ENCODE assay signal across 16 cellular contexts in genomic region chr19:54312436-54313362, GRCh38. TPM values are rescaled to one million over a fixed set of nuclear protein-coding genes. Genes with fewer than 3 reads are reported as not detected.
A peak's percentile ranks its signal among the peaks of the same experiment; 100 is the strongest.
DNase-seq lines count a peak whose midpoint lies in the region; ATAC-seq and TF ChIP-seq lines count a peak whose summit lies in the region.
"Had no signal": no experiment of that assay in that cellular context is flagged by ENCODE, and none has a peak within 500 bp of the region (broad histone marks: within the 10 kb centered on the region; RNA-seq: fewer than 3 reads in every experiment).

Gene LILRA5, minus strand, starts transcription at chr19:54313166. Its CDS starts 147 bp downstream, at chr19:54313019.

- H4K20me1 ChIP-seq in BLaER1 treated with 17β-estradiol and CSF1 and Interleukin-3, amounts not matched to agents 10 nM and 100 nM, result 0 out of 22 replicates have a peak, but pooled peaks cover 0 to 10% (median 0%) of the 10 kb centered on the region in 11 experiments

- no peaks in the 10 kb centered on the region for H3K4me1 Mint-ChIP-seq in activated T-cell treated with anti-CD3 and anti-CD28 coated beads, Interleukin-2, amount 50 U/mL, for 72 hours (ENCODE audit: low read depth)
- H3K4me1 Mint-ChIP-seq in mesothelial cell of epicardium, result no peaks in the 10 kb centered on the region

- intact Hi-C loops in mucosa of descending colon (cut with DNase I, micrococcal nuclease), result no loop called here

- no peaks in the 10 kb centered on the region for H3K9me3 Mint-ChIP-seq in activated T-cell treated with anti-CD3 and anti-CD28 coated beads, Interleukin-2, amount 50 U/mL, for 72 hours
- H3K9me3 Mint-ChIP-seq in mesothelial cell of epicardium, result peaks cover 4% of the 10 kb centered on the region

- peak; percentile 54 for ATAC-seq in mucosa of descending colon
- no peak for ATAC-seq in activated T-cell treated with anti-CD3 and anti-CD28 coated beads, Interleukin-2, amount 50 U/mL, for 72 hours (replicated peaks in 1 of 2)
- ATAC-seq: activated CD8-positive, alpha-beta T cell treated with anti-CD3 and anti-CD28 coated beads, Interleukin-2, amount 10 ng/mL, durations not matched to agents 7 days and 5 days; body of pancreas had no signal

- H3K4me1 ChIP-seq in BLaER1 treated with 17β-estradiol and CSF1 and Interleukin-3, amounts not matched to agents 10 nM and 100 nM, result peaks cover 18 to 78% (median 44%) of the 10 kb centered on the region in 10 experiments
- no peaks in the 10 kb centered on the region for H3K4me1 ChIP-seq in mucosa of descending colon (ENCODE audit: low read depth)
- H3K4me1 ChIP-seq: body of pancreas, parathyroid adenoma, tibial artery had no signal

- no peaks in the 10 kb centered on the region for H3K27me3 ChIP-seq in BLaER1 treated with 17β-estradiol and CSF1 and Interleukin-3, amounts not matched to agents 10 nM and 100 nM
- H3K27me3 ChIP-seq: body of pancreas had no signal

- 0 out of 22 replicates have a peak, but pooled peaks cover 0 to 2% (median 0%) of the 10 kb centered on the region in 11 experiments for H3K9me3 ChIP-seq in BLaER1 treated with 17β-estradiol and CSF1 and Interleukin-3, amounts not matched to agents 10 nM and 100 nM (replicated peaks in 1 of 11)
- H3K9me3 ChIP-seq in mucosa of descending colon, result no peaks in the 10 kb centered on the region
- H3K9me3 ChIP-seq: body of pancreas, tibial artery had no signal

- no peak for TF ChIP-seq CTCF in coronary artery (IDR thresholded peaks at IDR 0.05)
- TF ChIP-seq CTCF in mucosa of descending colon (IDR thresholded peaks at IDR 0.05), result no peak
- no peak for TF ChIP-seq CTCF in mesothelial cell of epicardium (IDR thresholded peaks at IDR 0.05; ENCODE audit: unreplicated experiment)

- peak within 1 kb of the TSS; percentile 64 to 98 (median 79) for H3K4me2 ChIP-seq in BLaER1 treated with 17β-estradiol and CSF1 and Interleukin-3, amounts not matched to agents 10 nM and 100 nM

- H3K4me3 Mint-ChIP-seq in activated T-cell treated with anti-CD3 and anti-CD28 coated beads, Interleukin-2, amount 50 U/mL, for 72 hours, result no peak within 1 kb of the TSS
- no peak within 1 kb of the TSS for H3K4me3 Mint-ChIP-seq in mesothelial cell of epicardium
- H3K4me3 Mint-ChIP-seq: activated CD8-positive, alpha-beta T cell treated with anti-CD3 and anti-CD28 coated beads, Interleukin-2, amount 10 ng/mL, durations not matched to agents 7 days and 5 days had no signal

- peaks cover 20% of the 10 kb centered on the region for H3K27me3 Mint-ChIP-seq in activated T-cell treated with anti-CD3 and anti-CD28 coated beads, Interleukin-2, amount 50 U/mL, for 72 hours (ENCODE audit: low read depth)
- H3K27me3 Mint-ChIP-seq in mesothelial cell of epicardium (ENCODE audit: low read depth), result peaks cover 10% of the 10 kb centered on the region

- H3K27ac Mint-ChIP-seq in activated T-cell treated with anti-CD3 and anti-CD28 coated beads, Interleukin-2, amount 50 U/mL, for 72 hours, result no peak within 1 kb of the TSS
- no peak within 1 kb of the TSS for H3K27ac Mint-ChIP-seq in mesothelial cell of epicardium
- H3K27ac Mint-ChIP-seq: activated CD8-positive, alpha-beta T cell treated with anti-CD3 and anti-CD28 coated beads, Interleukin-2, amount 10 ng/mL, durations not matched to agents 7 days and 5 days had no signal

- H3K36me3 Mint-ChIP-seq in activated T-cell treated with anti-CD3 and anti-CD28 coated beads, Interleukin-2, amount 50 U/mL, for 72 hours (ENCODE audit: insufficient read depth in 2 of 2), result no peaks in the 10 kb centered on the region
- no peaks in the 10 kb centered on the region for H3K36me3 Mint-ChIP-seq in mesothelial cell of epicardium

- H3K4me3 ChIP-seq in BLaER1 treated with 17β-estradiol and CSF1 and Interleukin-3, amounts not matched to agents 10 nM and 100 nM, result peak within 1 kb of the TSS in 6 of 10 experiments; percentile 7 to 66 (median 58); a peak in 11 of 20 replicates
- H3K4me3 ChIP-seq in coronary artery (no peak within 1 kb of the TSS), mucosa of descending colon (no peak within 1 kb of the TSS)
- H3K4me3 ChIP-seq: body of pancreas, tibial artery had no signal

- peak within 1 kb of the TSS in 10 of 11 experiments; percentile 14 to 82 (median 58); a peak in 19 of 22 replicates for H3K27ac ChIP-seq in BLaER1 treated with 17β-estradiol and CSF1 and Interleukin-3, amounts not matched to agents 10 nM and 100 nM
- peak within 1 kb of the TSS in 1 of 2 donors; percentile 28 for H3K27ac ChIP-seq in coronary artery
- H3K27ac ChIP-seq: body of pancreas, parathyroid adenoma, tibial artery had no signal

- DNase-seq in NOMO-1 treated with dmso at 0.1 percent for 144 hours (lab: John Stamatoyannopoulos, UW; ENCODE audit: unreplicated experiment), result peak; percentile 73
- DNase-seq in coronary artery (ENCODE audit: low spot score), result peak; percentile 71
- peak in 1 of 3 donors; percentile 7 for DNase-seq in mucosa of descending colon
- no peak for DNase-seq in DMS 273 treated with DMSO at 0.1 percent for 48 hours (lab: John Stamatoyannopoulos, UW)
- DNase-seq in activated T-cell treated with anti-CD3 and anti-CD28 coated beads, Interleukin-2, amount 50 U/mL, for 72 hours, result no peak
- DNase-seq in mesothelial cell of epicardium (ENCODE audit: low spot score in 2 of 2, unreplicated experiment in 2 of 2), result no peak
- no peak for DNase-seq in NCI-H2081 treated with DMSO at 0.1 percent for 48 hours (lab: John Stamatoyannopoulos, UW)
- DNase-seq: activated CD8-positive, alpha-beta T cell treated with anti-CD3 and anti-CD28 coated beads, Interleukin-2, amount 10 ng/mL, durations not matched to agents 7 days and 5 days; DMS153; MM.1S; NCI-H345 had no signal

- H3K36me3 ChIP-seq in BLaER1 treated with 17β-estradiol and CSF1 and Interleukin-3, amounts not matched to agents 10 nM and 100 nM, result peaks cover 0 to 28% (median 0%) of the 10 kb centered on the region in 11 experiments; a peak in 6 of 22 replicates
- H3K36me3 ChIP-seq in mucosa of descending colon (ENCODE audit: low read depth), result no peaks in the 10 kb centered on the region
- H3K36me3 ChIP-seq: tibial artery had no signal

- H3K9ac ChIP-seq in BLaER1 treated with 17β-estradiol and CSF1 and Interleukin-3, amounts not matched to agents 10 nM and 100 nM, result peak within 1 kb of the TSS in 9 of 11 experiments; percentile 4 to 79 (median 57); a peak in 15 of 22 replicates
- H3K9ac ChIP-seq: parathyroid adenoma had no signal

RNA-seq across cellular contexts. Expression of gene LILRA5, which starts in this region (rescaled TPM):
- 1 to 10 TPM in 2 of 3 donors, under 1 TPM in 1; 0.72 to 4.7 (median 1.8) TPM for total RNA-seq in mucosa of descending colon
- not detected for total RNA-seq in activated T-cell treated with anti-CD3 and anti-CD28 coated beads, Interleukin-2, amount 50 U/mL, for 72 hours
- not detected in 3 replicates for total RNA-seq in mesothelial cell of epicardium
- total RNA-seq: activated CD8-positive, alpha-beta T cell treated with anti-CD3 and anti-CD28 coated beads, Interleukin-2, amount 10 ng/mL, durations not matched to agents 7 days and 5 days; RPMI7951 had no signal

Comparison
In these comparisons a context has a peak if more than half of its experiments do, and no peak if none do; other contexts are left out.
1. H3K4me3 ChIP-seq: peak in BLaER1 treated with 17β-estradiol and CSF1 and Interleukin-3, amounts not matched to agents 10 nM and 100 nM (6 of 10); none in coronary artery (single experiment) and mucosa of descending colon (single experiment).
2. DNase-seq: peak in NOMO-1 treated with dmso at 0.1 percent for 144 hours (single experiment) and coronary artery (single experiment); none in DMS 273 treated with DMSO at 0.1 percent for 48 hours (single experiment), activated T-cell treated with anti-CD3 and anti-CD28 coated beads, Interleukin-2, amount 50 U/mL, for 72 hours (0 of 2), mesothelial cell of epicardium (0 of 2) and NCI-H2081 treated with DMSO at 0.1 percent for 48 hours (single experiment).